ENCODE assay signal across 9 cellular contexts in the genomic region with DNA sequence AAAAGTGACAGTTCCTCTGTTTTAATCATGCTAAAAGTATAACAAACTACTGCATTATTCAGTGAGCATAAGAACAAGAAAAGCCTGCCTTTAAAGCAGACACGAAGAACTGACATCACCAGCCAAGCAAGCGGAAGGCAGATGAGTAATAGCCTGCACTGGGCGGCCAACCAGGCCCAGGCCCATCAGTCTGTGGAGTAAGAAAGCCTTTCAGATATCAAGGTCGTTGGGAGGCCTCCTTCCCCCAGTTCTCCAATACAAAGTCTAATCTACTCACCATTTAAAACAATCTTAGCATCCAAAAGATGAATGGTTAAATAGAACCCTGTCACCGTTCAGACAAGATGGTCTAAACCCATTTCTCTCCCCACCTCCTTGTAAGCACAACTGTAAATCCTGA.
A peak's percentile ranks its signal among the peaks of the same experiment; 100 is the strongest.
DNase-seq lines count a peak whose midpoint lies in the region; ATAC-seq, FAIRE-seq and TF ChIP-seq lines count a peak whose summit lies in the region.
"Had no signal": no experiment of that assay in that cellular context is flagged by ENCODE, and none has a peak within 500 bp of the region (broad histone marks: within the 10 kb centered on the region; RNA-seq: fewer than 3 reads in every experiment).

No MANE protein-coding gene starts in this region.

- no peak for TF ChIP-seq CTCF in mesothelial cell of epicardium (IDR thresholded peaks at IDR 0.05; ENCODE audit: unreplicated experiment)

- H3K27me3 Mint-ChIP-seq in mesothelial cell of epicardium (ENCODE audit: low read depth), result no peaks in the 10 kb centered on the region
- H3K27me3 Mint-ChIP-seq: central memory CD8-positive, alpha-beta T cell had no signal

- H3K9me3 Mint-ChIP-seq in mesothelial cell of epicardium, result no peaks in the 10 kb centered on the region
- H3K9me3 Mint-ChIP-seq: central memory CD8-positive, alpha-beta T cell had no signal

- FAIRE-seq in urothelium cell line (lab: Jason Lieb, UNC), result no peak

- ATAC-seq in GM18520 (IDR thresholded peaks at IDR 0.05; ENCODE audit: unreplicated experiment) (no peak), HG02763 (IDR thresholded peaks at IDR 0.05; ENCODE audit: unreplicated experiment) (no peak)

- H3K36me3 Mint-ChIP-seq in mesothelial cell of epicardium, result no peaks in the 10 kb centered on the region

- H3K4me1 Mint-ChIP-seq in mesothelial cell of epicardium, result peaks cover 21% of the 10 kb centered on the region
- H3K4me1 Mint-ChIP-seq: central memory CD8-positive, alpha-beta T cell had no signal

- H3K9me3 ChIP-seq in MG63, result no peaks in the 10 kb centered on the region

- no peak overlapping the region for H3K4me3 Mint-ChIP-seq in mesothelial cell of epicardium
- H3K4me3 Mint-ChIP-seq: central memory CD8-positive, alpha-beta T cell had no signal

- no peak overlapping the region for H3K4me3 ChIP-seq in MG63

- H3K27me3 ChIP-seq in MG63, result no peaks in the 10 kb centered on the region

- H3K27ac Mint-ChIP-seq in mesothelial cell of epicardium, result peak overlapping the region; percentile 81

- no peaks in the 10 kb centered on the region; the same call in 1 of the 2 replicates for H3K36me3 ChIP-seq in MG63

- DNase-seq in ELR (ENCODE audit: low read depth), result peak; percentile 90
- DNase-seq in MG63, result peak; percentile 93
- DNase-seq in dermis blood vessel endothelial cell, result peak; percentile 94
- DNase-seq in mesothelial cell of epicardium (ENCODE audit: low spot score in 2 of 2, unreplicated experiment in 2 of 2), result peak in 1 of 2 experiments; percentile 41
- DNase-seq in urothelium cell line (ENCODE audit: low spot score), result peak; percentile 61
- DNase-seq in AML-193 (lab: John Stamatoyannopoulos, UW), result no peak

Comparison
In these comparisons a context has a peak if more than half of its experiments do, and no peak if none do; other contexts are left out.
1. DNase-seq: peak in ELR (single experiment), MG63 (single experiment), dermis blood vessel endothelial cell (single experiment) and urothelium cell line (single experiment); none in AML-193 (0 of 2).